Comparison of ENCODE assay signal across 8 cellular contexts in the genomic region with DNA sequence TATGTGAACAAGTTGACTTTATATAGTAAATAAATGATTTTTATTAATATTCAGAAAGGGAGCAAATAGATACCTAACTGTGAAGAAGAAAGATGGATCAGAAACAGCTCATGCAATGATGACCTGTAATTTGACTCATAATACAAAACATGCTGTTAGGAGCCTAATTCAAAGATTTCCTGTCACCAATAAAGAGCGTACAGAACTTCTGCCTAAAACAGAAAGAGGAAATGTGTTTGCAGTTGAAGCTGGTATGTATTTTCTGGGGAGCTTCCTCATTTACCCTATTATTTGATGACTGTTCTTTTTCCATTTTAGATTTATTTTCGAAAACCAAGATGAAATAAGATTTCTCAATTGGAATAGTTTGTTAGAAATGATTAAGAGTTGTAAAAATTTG. TPM values are rescaled to one million over a fixed set of nuclear protein-coding genes. Genes with fewer than 3 reads are reported as not detected.
DNase-seq lines count a peak whose midpoint lies in the region; ATAC-seq, FAIRE-seq and TF ChIP-seq lines count a peak whose summit lies in the region.

No MANE protein-coding gene starts in this region.

- peak; percentile 12 for FAIRE-seq in endothelial cell of umbilical vein (lab: Jason Lieb, UNC)

- H3K4me3 ChIP-seq in endothelial cell of umbilical vein (replicated peaks in 1 of 3; ENCODE audit: insufficient read depth in 1 of 3, low read depth in 1 of 3, low read length in 3 of 3) (no peak overlapping the region), aorta (ENCODE audit: low read length in 2 of 2) (no peak overlapping the region)

- CTCF ChIA-PET in endothelial cell of umbilical vein (lab: Charles Lee), result interaction anchor here (1.2 to 1.5 kb wide), 2 partner anchors 13 to 146 kb away, joined by 3 to 6 read pairs; no protein-coding TSS in a partner anchor

- ATAC-seq in GM18498 (IDR thresholded peaks at IDR 0.05; ENCODE audit: unreplicated experiment) (peak; percentile 75), GM21619 (IDR thresholded peaks at IDR 0.05; ENCODE audit: unreplicated experiment) (peak; percentile 70), aorta (ENCODE audit: low FRiP score) (no peak)

- H3K9ac ChIP-seq in endothelial cell of umbilical vein (replicated peaks; ENCODE audit: extremely low read depth, insufficient read depth, low read length), result no peak overlapping the region

- H3K27ac ChIP-seq in endothelial cell of umbilical vein (ENCODE audit: insufficient read depth, low read depth, low read length) (no peak overlapping the region), aorta (ENCODE audit: low read depth in 1 of 2, low read length in 2 of 2) (no peak overlapping the region)

- no peaks in the 10 kb centered on the region for H4K20me1 ChIP-seq in endothelial cell of umbilical vein (replicated peaks; ENCODE audit: control insufficient read depth, extremely low read depth, insufficient read depth, low read length)

- peaks cover 29% of the 10 kb centered on the region for H3K79me2 ChIP-seq in endothelial cell of umbilical vein (ENCODE audit: control insufficient read depth, insufficient read depth, low read length)

- in situ Hi-C loops in KBM-7 (cut with MboI; ENCODE audit: low pct_unique_long_range_greater_than_20kb, low sequenced_read_pairs), result loop anchor here (25.0 kb wide), 1 partner anchor 188 kb away; no protein-coding TSS in a partner anchor

- peaks cover 21% of the 10 kb centered on the region for H3K4me1 ChIP-seq in endothelial cell of umbilical vein (ENCODE audit: control insufficient read depth, extremely low read depth, insufficient read depth, low read length)
- no peaks in the 10 kb centered on the region for H3K4me1 ChIP-seq in aorta (ENCODE audit: control insufficient read depth in 1 of 2, insufficient read depth in 2 of 2, low read length in 2 of 2)

- 90 to 95% methylated on average over 2 of the region's 2 CpGs for WGBS in aorta, 2 donors

- H2AFZ ChIP-seq in endothelial cell of umbilical vein (ENCODE audit: low read depth, low read length), result no peak overlapping the region

- POLR2A ChIA-PET in endothelial cell of umbilical vein (lab: Charles Lee), result no interaction called here

- no peak for TF ChIP-seq POLR2A in endothelial cell of umbilical vein (IDR thresholded peaks at IDR 0.05; ENCODE audit: low read depth, low read length)

- H3K9me1 ChIP-seq in endothelial cell of umbilical vein (replicated peaks; ENCODE audit: control insufficient read depth, extremely low read depth, insufficient read depth, low read length), result no peaks in the 10 kb centered on the region

- dilution Hi-C loops in endothelial cell of umbilical vein (cut with MboI; ENCODE audit: extremely low pct_ligation_motif_present, low sequenced_read_pairs), result no loop called here

- BruUV-seq in endothelial cell of umbilical vein (replicated peaks; lab: Mats Ljungman, UMichigan), result no TSS peak

- H3K9me3 ChIP-seq in endothelial cell of umbilical vein (replicated peaks; ENCODE audit: control insufficient read depth, insufficient read depth, low read length) (no peaks in the 10 kb centered on the region), aorta (ENCODE audit: control insufficient read depth, low read length) (no peaks in the 10 kb centered on the region)

- TF ChIP-seq CTCF in endothelial cell of umbilical vein (IDR thresholded peaks at IDR 0.05; ENCODE audit: extremely low read depth in 1 of 2, insufficient read depth in 1 of 2, low read depth in 1 of 2, low read length in 2 of 2), result no peak

- DNase-seq in KBM-7, result peak; percentile 69
- peak; percentile 46 for DNase-seq in endothelial cell of umbilical vein (ENCODE audit: low read depth, low spot score)
- DNase-seq in activated CD8-positive, alpha-beta memory T cell treated with anti-CD3 and anti-CD28 coated beads, Interleukin-2, amount 50 U/mL, for 48 hours, result no peak
- no peak for DNase-seq in SHP77 treated with DMSO at 0.1 percent for 48 hours (lab: John Stamatoyannopoulos, UW)
- no peak for DNase-seq in NCI-H2227 treated with DMSO at 0.1 percent for 48 hours (lab: John Stamatoyannopoulos, UW)
- DNase-seq in aorta, result no peak

- intact Hi-C loops in endothelial cell of umbilical vein (cut with micrococcal nuclease) (loop anchor here (1.0 to 10.0 kb wide), 2 partner anchors 10 to 2000 kb away; no protein-coding TSS in a partner anchor), aorta (cut with DNase I) (no loop called here)

- no peaks in the 10 kb centered on the region for H3K27me3 ChIP-seq in endothelial cell of umbilical vein (ENCODE audit: control insufficient read depth in 2 of 2, insufficient read depth in 2 of 2, low read length in 2 of 2)
- no peaks in the 10 kb centered on the region for H3K27me3 ChIP-seq in aorta (ENCODE audit: control insufficient read depth in 1 of 2, insufficient read depth in 2 of 2, low read length in 1 of 2)

- H3K4me2 ChIP-seq in endothelial cell of umbilical vein (ENCODE audit: insufficient read depth, low read length), result peak overlapping the region; percentile 51

- H3K36me3 ChIP-seq in endothelial cell of umbilical vein (ENCODE audit: control insufficient read depth in 2 of 2, extremely low read depth in 1 of 2, insufficient read depth in 2 of 2, low read length in 2 of 2), result peaks cover 0 to 3% of the 10 kb centered on the region in 2 experiments
- no peaks in the 10 kb centered on the region for H3K36me3 ChIP-seq in aorta (ENCODE audit: control insufficient read depth in 1 of 2, insufficient read depth in 2 of 2, low read length in 1 of 2)

TF ChIP-seq in endothelial cell of umbilical vein, 7 proteins besides CTCF, POLR2A, EP300 and RAD21:
- TF ChIP-seq MYC (IDR thresholded peaks at IDR 0.05; ENCODE audit: low read depth, low read length), result no peak
- TF ChIP-seq FOS (IDR thresholded peaks at IDR 0.05; ENCODE audit: borderline replicate concordance, insufficient read depth, low read length), result peak; percentile 6

RNA-seq across cellular contexts. Expression of a gene that starts 11.4 kb away (rescaled TPM):
- total RNA-seq in endothelial cell of umbilical vein (33.2 and 40.7 TPM in 2 replicates), aorta (10 to 100 TPM; 34.1 to 37.6 TPM)
- polyA plus RNA-seq in endothelial cell of umbilical vein (5.5 and 7.6 TPM in 2 replicates), aorta (10 to 100 TPM in 1 of 2 donors, 1 to 10 TPM in 1; 5.5 to 20.3 TPM)
- 4.7 and 5.6 TPM in 2 replicates for polyA plus RNA-seq in endothelial cell of umbilical vein (2011; cell fraction: cytosol; rRNA removed)
- 45.5 and 52.7 TPM in 2 replicates for polyA plus RNA-seq in endothelial cell of umbilical vein (2011; cell fraction: nucleus; rRNA removed)
- polyA plus RNA-seq in endothelial cell of umbilical vein (2012), result 15.0 and 17.2 TPM in 2 replicates
- polyA minus RNA-seq in endothelial cell of umbilical vein, result 30.0 and 40.8 TPM in 2 replicates
- polyA minus RNA-seq in endothelial cell of umbilical vein (2011; cell fraction: cytosol; rRNA and poly(A)+ RNA removed), result 6.1 TPM
- polyA minus RNA-seq in endothelial cell of umbilical vein (2011; cell fraction: nucleus; rRNA and poly(A)+ RNA removed), result 73.1 and 87.2 TPM in 2 replicates

RNA-seq across cellular contexts. Expression of a gene that starts 36.7 kb away (rescaled TPM):
- total RNA-seq in endothelial cell of umbilical vein, result 23.0 and 27.5 TPM in 2 replicates
- 4.4 and 6.9 TPM in 2 replicates for polyA plus RNA-seq in endothelial cell of umbilical vein
- polyA plus RNA-seq in endothelial cell of umbilical vein (2011; cell fraction: cytosol; rRNA removed), result 7.9 and 11.1 TPM in 2 replicates
- polyA plus RNA-seq in endothelial cell of umbilical vein (2011; cell fraction: nucleus; rRNA removed), result 15.5 and 16.4 TPM in 2 replicates
- polyA plus RNA-seq in endothelial cell of umbilical vein (2012), result 10.3 and 11.5 TPM in 2 replicates
- 30.2 and 52.3 TPM in 2 replicates for polyA minus RNA-seq in endothelial cell of umbilical vein
- polyA minus RNA-seq in endothelial cell of umbilical vein (2011; cell fraction: cytosol; rRNA and poly(A)+ RNA removed), result 0.10 TPM
- polyA minus RNA-seq in endothelial cell of umbilical vein (2011; cell fraction: nucleus; rRNA and poly(A)+ RNA removed), result 27.6 and 31.4 TPM in 2 replicates
- total RNA-seq in aorta, result 10 to 100 TPM; 13.9 to 20.0 TPM
- polyA plus RNA-seq in aorta, result 1 to 10 TPM; 4.5 to 5.5 TPM

Comparison
In these comparisons a context has a peak if more than half of its experiments do, and no peak if none do; other contexts are left out.
1. DNase-seq: peak in KBM-7 (single experiment) and endothelial cell of umbilical vein (single experiment); none in activated CD8-positive, alpha-beta memory T cell treated with anti-CD3 and anti-CD28 coated beads, Interleukin-2, amount 50 U/mL, for 48 hours (single experiment), SHP77 treated with DMSO at 0.1 percent for 48 hours (single experiment), NCI-H2227 treated with DMSO at 0.1 percent for 48 hours (single experiment) and aorta (0 of 2).